Comparison of ENCODE assay signal across 8 cellular contexts in the genomic region with DNA sequence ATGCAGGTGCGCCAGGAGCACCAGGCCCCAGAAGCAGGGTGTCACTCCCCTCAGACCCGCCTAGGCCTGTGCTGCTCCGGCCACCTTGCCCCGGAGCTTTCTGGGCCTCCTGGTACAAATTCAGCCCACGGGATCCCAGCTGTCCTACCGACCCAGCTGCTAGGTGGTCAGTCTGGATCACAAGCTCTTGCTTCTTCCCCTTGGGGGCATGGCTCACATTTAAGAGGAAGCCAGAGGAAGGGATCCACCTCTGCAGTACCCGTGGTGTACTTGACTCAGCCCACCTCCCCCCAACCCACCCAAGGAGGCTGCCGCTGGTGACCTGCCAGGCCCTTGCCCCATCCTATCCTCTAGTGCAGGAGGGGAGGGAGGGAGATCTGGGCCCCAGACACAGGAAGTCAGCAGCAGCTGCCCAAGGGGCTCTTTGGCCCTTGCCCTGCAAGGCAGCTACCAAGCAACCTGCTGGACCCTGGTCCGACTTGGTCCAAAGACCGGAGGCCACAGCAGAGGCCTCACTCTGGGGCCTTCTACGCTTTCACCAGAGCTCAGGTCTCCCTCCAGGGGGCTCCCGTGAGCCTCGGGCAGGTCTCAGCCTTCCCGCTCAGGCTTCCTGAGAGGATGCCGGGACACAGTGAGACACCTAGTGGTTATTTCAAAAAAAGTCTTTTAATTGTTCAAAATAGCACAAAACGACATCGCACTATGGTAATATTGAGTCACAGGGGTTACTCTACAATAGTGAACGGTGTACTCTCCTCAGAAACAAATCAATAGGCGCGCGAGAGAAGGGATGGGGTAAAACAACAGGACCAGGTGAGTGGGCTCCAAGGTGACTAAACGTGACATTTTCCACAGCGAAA. TPM values are rescaled to one million over a fixed set of nuclear protein-coding genes. Genes with fewer than 3 reads are reported as not detected.
DNase-seq lines count a peak whose midpoint lies in the region; ATAC-seq and FAIRE-seq lines count a peak whose summit lies in the region.

No MANE protein-coding gene starts in this region.

- H3K36me3 Mint-ChIP-seq in activated CD4-positive, alpha-beta memory T cell treated with anti-CD3 and anti-CD28 coated beads, Interleukin-2, amount 10 ng/mL, durations not matched to agents 7 days and 5 days (ENCODE audit: low read depth): peaks cover 23% of the 10 kb centered on the region
- H3K36me3 Mint-ChIP-seq in stimulated activated memory B cell treated with anti-CD40 and anti-IgM and Interleukin-4, amounts not matched to agents 10 μg/mL and 1 μg/mL and 100 μg/mL, for 72 hours: peaks cover 15% of the 10 kb centered on the region

- POLR2A ChIA-PET in activated CD4-positive, alpha-beta memory T cell treated with anti-CD3 and anti-CD28 coated beads, Interleukin-2, amount 10 ng/mL, durations not matched to agents 7 days and 5 days (lab: Charles Lee): interaction anchor here (0.9 to 8.7 kb wide), 6 partner anchors 15 to 451 kb away, joined by 3 to 140 read pairs (median 4); a partner anchor contains a TSS

- DNase-seq in Ammon's horn (ENCODE audit: low spot score) (peak; percentile 61), GM19239 (ENCODE audit: insufficient read length, low spot score) (peak; percentile 83), HT-29 (ENCODE audit: low spot score) (peak; percentile 93), NCI-H82 (lab: John Stamatoyannopoulos, UW) (peak; percentile 91), ecto neural progenitor cell (ENCODE audit: low spot score) (peak; percentile 78), medulla oblongata (ENCODE audit: extremely low spot score) (peak; percentile 75)
- DNase-seq in activated CD4-positive, alpha-beta memory T cell treated with anti-CD3 and anti-CD28 coated beads, Interleukin-2, amount 10 ng/mL, durations not matched to agents 7 days and 5 days: peak; percentile 79

- FAIRE-seq in GM19239 (lab: Jason Lieb, UNC): peak; percentile 80

- no peaks in the 10 kb centered on the region for H3K27me3 Mint-ChIP-seq in activated CD4-positive, alpha-beta memory T cell treated with anti-CD3 and anti-CD28 coated beads, Interleukin-2, amount 10 ng/mL, durations not matched to agents 7 days and 5 days
- H3K27me3 Mint-ChIP-seq in stimulated activated memory B cell treated with anti-CD40 and anti-IgM and Interleukin-4, amounts not matched to agents 10 μg/mL and 1 μg/mL and 100 μg/mL, for 72 hours: no peaks in the 10 kb centered on the region

- H3K4me1 Mint-ChIP-seq in activated CD4-positive, alpha-beta memory T cell treated with anti-CD3 and anti-CD28 coated beads, Interleukin-2, amount 10 ng/mL, durations not matched to agents 7 days and 5 days: peaks cover 17% of the 10 kb centered on the region
- peaks cover 7% of the 10 kb centered on the region for H3K4me1 Mint-ChIP-seq in stimulated activated memory B cell treated with anti-CD40 and anti-IgM and Interleukin-4, amounts not matched to agents 10 μg/mL and 1 μg/mL and 100 μg/mL, for 72 hours

- peak; percentile 87 for ATAC-seq in stimulated activated memory B cell treated with anti-CD40 and anti-IgM and Interleukin-4, amounts not matched to agents 10 μg/mL and 1 μg/mL and 100 μg/mL, for 72 hours

- H3K27ac Mint-ChIP-seq in activated CD4-positive, alpha-beta memory T cell treated with anti-CD3 and anti-CD28 coated beads, Interleukin-2, amount 10 ng/mL, durations not matched to agents 7 days and 5 days: peak overlapping the region; percentile 65
- H3K27ac Mint-ChIP-seq in stimulated activated memory B cell treated with anti-CD40 and anti-IgM and Interleukin-4, amounts not matched to agents 10 μg/mL and 1 μg/mL and 100 μg/mL, for 72 hours: no peak overlapping the region

- no peaks in the 10 kb centered on the region for H3K9me3 Mint-ChIP-seq in activated CD4-positive, alpha-beta memory T cell treated with anti-CD3 and anti-CD28 coated beads, Interleukin-2, amount 10 ng/mL, durations not matched to agents 7 days and 5 days
- no peaks in the 10 kb centered on the region for H3K9me3 Mint-ChIP-seq in stimulated activated memory B cell treated with anti-CD40 and anti-IgM and Interleukin-4, amounts not matched to agents 10 μg/mL and 1 μg/mL and 100 μg/mL, for 72 hours

- CTCF ChIA-PET in activated CD4-positive, alpha-beta memory T cell treated with anti-CD3 and anti-CD28 coated beads, Interleukin-2, amount 10 ng/mL, durations not matched to agents 7 days and 5 days (lab: Charles Lee): interaction anchor here (0.6 to 9.4 kb wide), 18 partner anchors 10 to 590 kb away, joined by 3 to 148 read pairs (median 4); a partner anchor contains a TSS

- no peak overlapping the region for H3K4me3 Mint-ChIP-seq in activated CD4-positive, alpha-beta memory T cell treated with anti-CD3 and anti-CD28 coated beads, Interleukin-2, amount 10 ng/mL, durations not matched to agents 7 days and 5 days
- H3K4me3 Mint-ChIP-seq in stimulated activated memory B cell treated with anti-CD40 and anti-IgM and Interleukin-4, amounts not matched to agents 10 μg/mL and 1 μg/mL and 100 μg/mL, for 72 hours: no peak overlapping the region

RNA-seq across cellular contexts. Expression of a gene that starts 2.7 kb away (rescaled TPM):
- 0.08 and 0.91 TPM in 2 replicates for total RNA-seq in HT-29 (2014; rRNA removed; shearing (Covaris generic))
- 10 to 100 TPM; 12.1 to 12.8 TPM for total RNA-seq in activated CD4-positive, alpha-beta memory T cell treated with anti-CD3 and anti-CD28 coated beads, Interleukin-2, amount 10 ng/mL, durations not matched to agents 7 days and 5 days

RNA-seq across cellular contexts. Expression of a gene that starts 12.3 kb away (rescaled TPM):
- total RNA-seq in HT-29 (2014; rRNA removed; shearing (Covaris generic)): 304 and 321 TPM in 2 replicates
- 10 to 100 TPM; 63.1 to 63.7 TPM for total RNA-seq in activated CD4-positive, alpha-beta memory T cell treated with anti-CD3 and anti-CD28 coated beads, Interleukin-2, amount 10 ng/mL, durations not matched to agents 7 days and 5 days

RNA-seq across cellular contexts. Expression of a gene that starts 21.1 kb away (rescaled TPM):
- total RNA-seq in HT-29 (2014; rRNA removed; shearing (Covaris generic)): 3.4 and 6.5 TPM in 2 replicates
- total RNA-seq in activated CD4-positive, alpha-beta memory T cell treated with anti-CD3 and anti-CD28 coated beads, Interleukin-2, amount 10 ng/mL, durations not matched to agents 7 days and 5 days: 100 to 1,000 TPM; 262 to 267 TPM

RNA-seq across cellular contexts. Expression of a gene that starts 24.5 kb away (rescaled TPM):
- 106 and 124 TPM in 2 replicates for total RNA-seq in HT-29 (2014; rRNA removed; shearing (Covaris generic))
- 10 to 100 TPM; 88.3 to 93.1 TPM for total RNA-seq in activated CD4-positive, alpha-beta memory T cell treated with anti-CD3 and anti-CD28 coated beads, Interleukin-2, amount 10 ng/mL, durations not matched to agents 7 days and 5 days

RNA-seq across cellular contexts. Expression of a gene that starts 25.4 kb away (rescaled TPM):
- 21.4 and 23.4 TPM in 2 replicates for total RNA-seq in HT-29 (2014; rRNA removed; shearing (Covaris generic))
- 10 to 100 TPM in 1 of 2 experiments, 1 to 10 TPM in 1; 9.9 to 12.6 TPM for total RNA-seq in activated CD4-positive, alpha-beta memory T cell treated with anti-CD3 and anti-CD28 coated beads, Interleukin-2, amount 10 ng/mL, durations not matched to agents 7 days and 5 days

Comparison
In these comparisons a context has a peak if more than half of its experiments do, and no peak if none do; other contexts are left out.
1. Peak in every context shown above with its lines: DNase-seq and ATAC-seq.
2. RNA of a gene that starts 21.1 kb away (total RNA-seq): 262 to 267 TPM in activated CD4-positive, alpha-beta memory T cell treated with anti-CD3 and anti-CD28 coated beads, Interleukin-2, amount 10 ng/mL, durations not matched to agents 7 days and 5 days; 3.4 to 6.5 TPM in HT-29; every median in the first group is over 10 times any median in the second.